9 cellular contexts compared by ENCODE assay signal in the genomic region with DNA sequence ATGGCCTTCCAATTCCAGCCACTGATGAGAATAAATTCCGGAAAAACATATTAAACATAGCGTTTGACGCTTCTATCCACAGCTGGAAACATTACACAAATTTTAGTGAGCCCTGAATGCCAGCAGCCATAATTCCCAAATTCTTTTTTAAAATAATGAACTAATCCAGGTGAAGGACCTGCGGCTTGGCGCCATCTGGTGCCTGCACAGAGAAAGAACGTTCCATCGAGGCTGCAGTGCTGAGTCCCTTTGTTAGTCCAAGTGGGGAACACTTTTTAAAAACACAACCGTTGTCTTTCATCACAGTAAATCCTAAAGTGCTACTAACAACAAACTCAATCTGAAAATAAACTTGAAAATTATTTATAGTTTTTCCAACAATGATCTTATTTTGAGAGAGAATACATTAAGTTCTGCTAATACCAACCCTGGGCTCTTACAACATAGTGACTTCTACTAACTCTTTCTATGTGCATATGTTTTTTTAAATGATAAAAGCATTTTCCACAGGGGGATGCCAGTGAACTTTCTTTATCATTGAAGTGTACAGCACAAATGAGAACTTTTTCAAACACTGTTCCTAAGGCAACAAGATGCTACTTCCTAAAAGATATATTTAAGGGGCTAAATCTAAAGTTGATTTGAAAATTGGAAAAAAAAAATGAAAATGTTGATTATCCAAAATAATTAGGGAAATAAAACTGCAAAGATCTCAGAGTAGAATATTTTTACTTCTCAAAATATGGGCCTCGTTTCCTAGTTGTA.
DNase-seq lines count a peak whose midpoint lies in the region; ATAC-seq lines count a peak whose summit lies in the region.
"Had no signal": no experiment of that assay in that cellular context is flagged by ENCODE, and none has a peak within 500 bp of the region (broad histone marks: within the 10 kb centered on the region; RNA-seq: fewer than 3 reads in every experiment).

No MANE protein-coding gene starts in this region.

- H3K9me3 ChIP-seq in MG63 (no peaks in the 10 kb centered on the region), aorta (ENCODE audit: control insufficient read depth, low read length) (no peaks in the 10 kb centered on the region)

- 17% methylated on average over 9 of the region's 9 CpGs for WGBS in aorta, 2 donors

- H3K27ac Mint-ChIP-seq in activated CD8-positive, alpha-beta T cell treated with anti-CD3 and anti-CD28 coated beads, Interleukin-2, amount 10 ng/mL, durations not matched to agents 7 days and 5 days = no peak overlapping the region
- H3K27ac Mint-ChIP-seq: activated naive CD4-positive, alpha-beta T cell treated with anti-CD3 and anti-CD28 coated beads, Interleukin-2, amount 50 U/mL, for 24 hours had no signal

- CTCF ChIA-PET in activated CD8-positive, alpha-beta T cell treated with anti-CD3 and anti-CD28 coated beads, Interleukin-2, amount 10 ng/mL, durations not matched to agents 7 days and 5 days (lab: Charles Lee) = interaction anchor here (0.7 to 1.0 kb wide), 5 partner anchors 13 to 656 kb away, joined by 3 to 4 read pairs (median 3); no protein-coding TSS in a partner anchor

- POLR2A ChIA-PET in activated CD8-positive, alpha-beta T cell treated with anti-CD3 and anti-CD28 coated beads, Interleukin-2, amount 10 ng/mL, durations not matched to agents 7 days and 5 days (lab: Charles Lee) = no interaction called here

- H3K4me1 Mint-ChIP-seq in activated CD8-positive, alpha-beta T cell treated with anti-CD3 and anti-CD28 coated beads, Interleukin-2, amount 10 ng/mL, durations not matched to agents 7 days and 5 days (ENCODE audit: low read depth) = no peaks in the 10 kb centered on the region
- H3K4me1 Mint-ChIP-seq: activated naive CD4-positive, alpha-beta T cell treated with anti-CD3 and anti-CD28 coated beads, Interleukin-2, amount 50 U/mL, for 24 hours had no signal

- ATAC-seq in activated CD8-positive, alpha-beta T cell treated with anti-CD3 and anti-CD28 coated beads, Interleukin-2, amount 10 ng/mL, durations not matched to agents 7 days and 5 days = no peak
- no peak for ATAC-seq in aorta (ENCODE audit: low FRiP score)

- peak; percentile 9 for DNase-seq in activated T-cell treated with anti-CD3 and anti-CD28 coated beads for 48 hours (ENCODE audit: low read depth)
- DNase-seq in activated T-cell treated with anti-CD3 and anti-CD28 coated beads for 4 hours = no peak
- DNase-seq in MG63 = peak; percentile 13
- peak; percentile 48 for DNase-seq in activated CD8-positive, alpha-beta T cell treated with anti-CD3 and anti-CD28 coated beads, Interleukin-2, amount 10 ng/mL, durations not matched to agents 7 days and 5 days
- peak; percentile 3 to 11 for DNase-seq in hippocampal formation (lab: John Stamatoyannopoulos, UW)
- DNase-seq in stimulated activated CD4-positive, alpha-beta T cell treated with anti-CD3 and anti-CD28 coated beads, Interleukin-2, amount 100 ng/mL, for 4 hours (ENCODE audit: low read depth) = peak; percentile 1
- no peak for DNase-seq in aorta
- no peak for DNase-seq in epidermal melanocyte (ENCODE audit: insufficient read length, low spot score)

- intact Hi-C loops in aorta (cut with DNase I) = no loop called here

- peaks cover 9% of the 10 kb centered on the region for H3K27me3 Mint-ChIP-seq in activated CD8-positive, alpha-beta T cell treated with anti-CD3 and anti-CD28 coated beads, Interleukin-2, amount 10 ng/mL, durations not matched to agents 7 days and 5 days (ENCODE audit: low read depth)

- no peaks in the 10 kb centered on the region for H3K36me3 Mint-ChIP-seq in activated CD8-positive, alpha-beta T cell treated with anti-CD3 and anti-CD28 coated beads, Interleukin-2, amount 10 ng/mL, durations not matched to agents 7 days and 5 days (ENCODE audit: low read depth)
- H3K36me3 Mint-ChIP-seq: activated naive CD4-positive, alpha-beta T cell treated with anti-CD3 and anti-CD28 coated beads, Interleukin-2, amount 50 U/mL, for 24 hours had no signal

- H3K4me3 ChIP-seq in MG63 (no peak overlapping the region), aorta (ENCODE audit: low read length in 2 of 2) (no peak overlapping the region)

- H3K36me3 ChIP-seq in MG63 = no peaks in the 10 kb centered on the region
- H3K36me3 ChIP-seq in aorta (ENCODE audit: control insufficient read depth in 1 of 2, insufficient read depth in 2 of 2, low read length in 1 of 2) = no peaks in the 10 kb centered on the region

- H3K4me3 Mint-ChIP-seq in activated CD8-positive, alpha-beta T cell treated with anti-CD3 and anti-CD28 coated beads, Interleukin-2, amount 10 ng/mL, durations not matched to agents 7 days and 5 days = no peak overlapping the region
- H3K4me3 Mint-ChIP-seq: activated naive CD4-positive, alpha-beta T cell treated with anti-CD3 and anti-CD28 coated beads, Interleukin-2, amount 50 U/mL, for 24 hours had no signal

- H3K27ac ChIP-seq in aorta (ENCODE audit: low read depth in 1 of 2, low read length in 2 of 2) = no peak overlapping the region

- H3K27me3 ChIP-seq in MG63 = no peaks in the 10 kb centered on the region
- H3K27me3 ChIP-seq in aorta (ENCODE audit: control insufficient read depth in 1 of 2, insufficient read depth in 2 of 2, low read length in 1 of 2) = no peaks in the 10 kb centered on the region

- H3K4me1 ChIP-seq in aorta (ENCODE audit: control insufficient read depth in 1 of 2, insufficient read depth in 2 of 2, low read length in 2 of 2) = no peaks in the 10 kb centered on the region

- H3K9me3 Mint-ChIP-seq in activated CD8-positive, alpha-beta T cell treated with anti-CD3 and anti-CD28 coated beads, Interleukin-2, amount 10 ng/mL, durations not matched to agents 7 days and 5 days (ENCODE audit: insufficient read depth) = no peaks in the 10 kb centered on the region
- H3K9me3 Mint-ChIP-seq: activated naive CD4-positive, alpha-beta T cell treated with anti-CD3 and anti-CD28 coated beads, Interleukin-2, amount 50 U/mL, for 24 hours had no signal

Comparison
In these comparisons a context has a peak if more than half of its experiments do, and no peak if none do; other contexts are left out.
1. DNase-seq: peak in activated T-cell treated with anti-CD3 and anti-CD28 coated beads for 48 hours (single experiment), MG63 (single experiment), activated CD8-positive, alpha-beta T cell treated with anti-CD3 and anti-CD28 coated beads, Interleukin-2, amount 10 ng/mL, durations not matched to agents 7 days and 5 days (single experiment), hippocampal formation (2 of 2) and stimulated activated CD4-positive, alpha-beta T cell treated with anti-CD3 and anti-CD28 coated beads, Interleukin-2, amount 100 ng/mL, for 4 hours (single experiment); none in activated T-cell treated with anti-CD3 and anti-CD28 coated beads for 4 hours (single experiment), aorta (0 of 2) and epidermal melanocyte (single experiment).